In genomic region chr3:187641319-187641976, GRCh38 we compare ENCODE assay signal across 17 cellular contexts. TPM values are rescaled to one million over a fixed set of nuclear protein-coding genes. Genes with fewer than 3 reads are reported as not detected.
DNase-seq lines count a peak whose midpoint lies in the region; ATAC-seq and TF ChIP-seq lines count a peak whose summit lies in the region.
"Had no signal": no experiment of that assay in that cellular context is flagged by ENCODE, and none has a peak within 500 bp of the region (broad histone marks: within the 10 kb centered on the region; RNA-seq: fewer than 3 reads in every experiment).

No MANE protein-coding gene starts in this region.

- H3K9me3 Mint-ChIP-seq in activated T-helper 1 cell treated with anti-CD3 and anti-CD28 coated beads, Interleukin-12 subunit alpha, Interleukin-12 subunit beta, Interleukin-2, Interleukin-4 antibody, amounts not matched to agents 30 ng/mL and 10 ng/mL and 1 ng/mL, durations not matched to agents 14 hours and 24 hours and 36 hours, result no peaks in the 10 kb centered on the region

- no peak overlapping the region for H3K4me3 Mint-ChIP-seq in activated T-helper 1 cell treated with anti-CD3 and anti-CD28 coated beads, Interleukin-12 subunit alpha, Interleukin-12 subunit beta, Interleukin-2, Interleukin-4 antibody, amounts not matched to agents 30 ng/mL and 10 ng/mL and 1 ng/mL, durations not matched to agents 14 hours and 24 hours and 36 hours

- H3K27me3 Mint-ChIP-seq in activated T-helper 1 cell treated with anti-CD3 and anti-CD28 coated beads, Interleukin-12 subunit alpha, Interleukin-12 subunit beta, Interleukin-2, Interleukin-4 antibody, amounts not matched to agents 30 ng/mL and 10 ng/mL and 1 ng/mL, durations not matched to agents 14 hours and 24 hours and 36 hours (ENCODE audit: insufficient read depth), result peaks cover 10% of the 10 kb centered on the region

- no peak overlapping the region for H3K27ac Mint-ChIP-seq in activated T-helper 1 cell treated with anti-CD3 and anti-CD28 coated beads, Interleukin-12 subunit alpha, Interleukin-12 subunit beta, Interleukin-2, Interleukin-4 antibody, amounts not matched to agents 30 ng/mL and 10 ng/mL and 1 ng/mL, durations not matched to agents 14 hours and 24 hours and 36 hours

- no peak for ATAC-seq in left colon

- H3K36me3 Mint-ChIP-seq in activated T-helper 1 cell treated with anti-CD3 and anti-CD28 coated beads, Interleukin-12 subunit alpha, Interleukin-12 subunit beta, Interleukin-2, Interleukin-4 antibody, amounts not matched to agents 30 ng/mL and 10 ng/mL and 1 ng/mL, durations not matched to agents 14 hours and 24 hours and 36 hours (ENCODE audit: low read depth), result no peaks in the 10 kb centered on the region

- intact Hi-C loops in activated T-helper 1 cell treated with anti-CD3 and anti-CD28 coated beads, Interleukin-12 subunit alpha, Interleukin-12 subunit beta, Interleukin-2, Interleukin-4 antibody, amounts not matched to agents 30 ng/mL and 10 ng/mL and 1 ng/mL, durations not matched to agents 14 hours and 24 hours and 36 hours (cut with micrococcal nuclease), result no loop called here
- intact Hi-C loops in left colon (cut with DNase I, micrococcal nuclease), result no loop called here

- TF ChIP-seq CTCF in LNCaP clone FGC (IDR thresholded peaks at IDR 0.05; ENCODE audit: control insufficient read depth, extremely low read depth, insufficient read depth), result no peak

- peak; percentile 38 for DNase-seq in NCI-H748 (lab: John Stamatoyannopoulos, UW; ENCODE audit: unreplicated experiment)
- no peak for DNase-seq in NCI-H748 treated with DMSO at 0.1 percent for 48 hours (lab: John Stamatoyannopoulos, UW)
- peak; percentile 56 for DNase-seq in LNCaP clone FGC (ENCODE audit: low read depth)
- peak; percentile 88 for DNase-seq in NCI-H774 (lab: John Stamatoyannopoulos, UW)
- DNase-seq in retina, result peak; percentile 33
- no peak for DNase-seq in activated T-helper 1 cell treated with anti-CD3 and anti-CD28 coated beads, Interleukin-12 subunit alpha, Interleukin-12 subunit beta, Interleukin-2, Interleukin-4 antibody, amounts not matched to agents 30 ng/mL and 10 ng/mL and 1 ng/mL, durations not matched to agents 14 hours and 24 hours and 36 hours (ENCODE audit: low spot score)
- DNase-seq in DMS 273 treated with DMSO at 0.1 percent for 48 hours (lab: John Stamatoyannopoulos, UW), result no peak
- DNase-seq in left colon, result no peak
- DNase-seq: AML-193, Calu3, EL, Karpas-422, NCI-H1930, NCI-H2227 treated with DMSO at 0.1 percent for 48 hours, SHP77 treated with DMSO at 0.1 percent for 48 hours, T-helper 2 cell had no signal

- H3K4me1 Mint-ChIP-seq in activated T-helper 1 cell treated with anti-CD3 and anti-CD28 coated beads, Interleukin-12 subunit alpha, Interleukin-12 subunit beta, Interleukin-2, Interleukin-4 antibody, amounts not matched to agents 30 ng/mL and 10 ng/mL and 1 ng/mL, durations not matched to agents 14 hours and 24 hours and 36 hours (ENCODE audit: low read depth), result no peaks in the 10 kb centered on the region

- H3K4me3 ChIP-seq in LNCaP clone FGC (ENCODE audit: low read depth, low read length), result no peak overlapping the region

RNA-seq across cellular contexts. Expression of gene SST, which starts 28.7 kb away (rescaled TPM):
- not detected in 2 replicates for total RNA-seq in activated T-helper 1 cell treated with anti-CD3 and anti-CD28 coated beads, Interleukin-12 subunit alpha, Interleukin-12 subunit beta, Interleukin-2, Interleukin-4 antibody, amounts not matched to agents 30 ng/mL and 10 ng/mL and 1 ng/mL, durations not matched to agents 14 hours and 24 hours and 36 hours
- 10 to 100 TPM; 27.8 to 29.4 TPM for total RNA-seq in left colon
- total RNA-seq: Calu3, H4 had no signal

Comparison
In these comparisons a context has a peak if more than half of its experiments do, and no peak if none do; other contexts are left out.
1. DNase-seq: peak in NCI-H748 (single experiment), LNCaP clone FGC (single experiment), NCI-H774 (single experiment) and retina (single experiment); none in NCI-H748 treated with DMSO at 0.1 percent for 48 hours (single experiment), activated T-helper 1 cell treated with anti-CD3 and anti-CD28 coated beads, Interleukin-12 subunit alpha, Interleukin-12 subunit beta, Interleukin-2, Interleukin-4 antibody, amounts not matched to agents 30 ng/mL and 10 ng/mL and 1 ng/mL, durations not matched to agents 14 hours and 24 hours and 36 hours (single experiment), DMS 273 treated with DMSO at 0.1 percent for 48 hours (single experiment) and left colon (0 of 2).
2. RNA of gene SST, which starts 28.7 kb away (total RNA-seq): 27.8 to 29.4 TPM in left colon; not detected in activated T-helper 1 cell treated with anti-CD3 and anti-CD28 coated beads, Interleukin-12 subunit alpha, Interleukin-12 subunit beta, Interleukin-2, Interleukin-4 antibody, amounts not matched to agents 30 ng/mL and 10 ng/mL and 1 ng/mL, durations not matched to agents 14 hours and 24 hours and 36 hours; every median in the first group is over 10 times any median in the second.